In the genomic region with DNA sequence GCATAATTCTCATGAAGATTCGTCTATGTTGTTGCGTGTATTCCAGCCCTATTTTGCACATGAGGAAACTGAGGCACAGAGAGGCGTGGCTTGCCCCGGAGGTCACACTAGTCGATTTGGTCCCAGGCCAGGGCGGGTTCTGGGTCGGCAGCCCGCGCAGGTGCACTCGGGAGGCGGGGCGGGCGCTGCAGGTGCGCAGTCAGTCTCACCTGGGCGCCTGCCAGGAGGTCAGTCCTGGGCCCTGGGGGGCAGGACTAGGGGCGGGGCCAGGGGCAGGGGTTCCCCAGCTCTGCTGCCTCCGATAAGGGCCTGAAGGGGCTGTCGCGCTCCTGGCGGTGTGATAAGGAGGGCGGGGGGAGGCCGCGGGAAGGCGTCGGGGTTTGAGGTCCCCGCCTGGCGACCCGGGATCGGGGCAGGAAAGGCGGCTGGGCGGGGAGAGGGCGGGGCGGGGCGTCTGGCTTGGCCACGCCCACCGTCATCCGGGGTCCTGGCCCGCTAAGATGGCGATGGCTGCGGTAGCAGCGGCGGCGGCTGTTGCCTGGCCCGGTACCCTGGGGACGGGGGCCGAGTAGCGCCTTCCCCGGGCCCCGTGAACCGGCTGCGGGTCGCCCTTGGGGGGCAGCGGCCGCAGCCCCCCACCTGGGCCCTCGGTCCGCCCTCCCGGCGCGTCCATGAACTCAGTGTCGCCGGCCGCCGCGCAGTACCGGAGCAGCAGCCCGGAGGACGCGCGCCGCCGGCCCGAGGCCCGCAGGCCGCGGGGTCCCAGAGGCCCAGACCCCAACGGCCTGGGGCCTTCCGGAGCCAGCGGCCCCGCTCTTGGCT, we compare ENCODE assay signal across 8 cellular contexts. TPM values are rescaled to one million over a fixed set of nuclear protein-coding genes. Genes with fewer than 3 reads are reported as not detected.
DNase-seq lines count a peak whose midpoint lies in the region; ATAC-seq and TF ChIP-seq lines count a peak whose summit lies in the region.

A gene (plus strand): TSS at position 485 of the 822 bp plus-strand sequence. CDS start 187 bp downstream, at position 672.

- H2AK5ac ChIP-seq in mesendoderm (ENCODE audit: low read length): no peak within 1 kb of the TSS

- H2BK15ac ChIP-seq in mesendoderm (replicated peaks; ENCODE audit: low read depth): no peak within 1 kb of the TSS

- H3K4me2 ChIP-seq in mesendoderm (ENCODE audit: low read length): peak within 1 kb of the TSS; percentile 75

- H3K79me1 ChIP-seq in mesendoderm (ENCODE audit: low read length): peaks cover 4% of the 10 kb centered on the region

- CTCF ChIA-PET in AG04450 (lab: Charles Lee): interaction anchor here (0.5 to 1.1 kb wide), 2 partner anchors 38 to 101 kb away, joined by 3 read pairs; no protein-coding TSS in a partner anchor

- POLR2A ChIA-PET in AG04450 (lab: Yijun Ruan, JAX): no interaction called here

- H3K9me3 ChIP-seq in AG04450 (ENCODE audit: control insufficient read depth, insufficient read depth, low read length) (no peaks in the 10 kb centered on the region; the same call in 1 of the 2 replicates), endocrine pancreas (ENCODE audit: control insufficient read depth, low read length) (no peaks in the 10 kb centered on the region)

- DNase-seq in AG04450 (ENCODE audit: low read depth, low spot score) (no peak), NOMO-1 (lab: John Stamatoyannopoulos, UW; ENCODE audit: unreplicated experiment in 2 of 2) (peak; percentile 56 to 60), mesendoderm (peak; percentile 81)
- DNase-seq in activated CD8-positive, alpha-beta memory T cell treated with anti-CD3 and anti-CD28 coated beads for 4 hours (ENCODE audit: low read depth in 2 of 2): peak; percentile 56 to 57
- peak; percentile 68 for DNase-seq in stimulated activated CD8-positive, alpha-beta memory T cell treated with anti-CD3 and anti-CD28 coated beads, Interleukin-12 subunit alpha, Interleukin-12 subunit beta, amount 100 ng/mL, for 4 hours (ENCODE audit: low read depth)

- H3K36me3 ChIP-seq in endocrine pancreas (ENCODE audit: control insufficient read depth, insufficient read depth, low read length): no peaks in the 10 kb centered on the region
- H3K36me3 ChIP-seq in mesendoderm (ENCODE audit: control insufficient read depth, insufficient read depth, low read length): no peaks in the 10 kb centered on the region

- peak within 1 kb of the TSS; percentile 45 for H3K23ac ChIP-seq in mesendoderm (ENCODE audit: low read length)

- peak; percentile 76 for ATAC-seq in GM19023 (IDR thresholded peaks at IDR 0.05; ENCODE audit: unreplicated experiment)
- ATAC-seq in HG03571 (IDR thresholded peaks at IDR 0.05; ENCODE audit: unreplicated experiment): peak; percentile 48

- peak within 1 kb of the TSS; percentile 70 for H3K4ac ChIP-seq in mesendoderm (ENCODE audit: low read depth, low read length)

- TF ChIP-seq CTCF in AG04450 (IDR thresholded peaks at IDR 0.05; ENCODE audit: low read depth, low read length): no peak

- H3K9ac ChIP-seq in endocrine pancreas (ENCODE audit: control insufficient read depth, insufficient read depth, low read length): peak within 1 kb of the TSS; percentile 75
- peak within 1 kb of the TSS; percentile 85 for H3K9ac ChIP-seq in mesendoderm (ENCODE audit: low read length)

- H3K4me3 ChIP-seq in AG04450 (ENCODE audit: low read depth, low read length): peak within 1 kb of the TSS; percentile 80
- H3K4me3 ChIP-seq in endocrine pancreas (ENCODE audit: control insufficient read depth, insufficient read depth, low read length): peak within 1 kb of the TSS; percentile 25
- peak within 1 kb of the TSS; percentile 87 for H3K4me3 ChIP-seq in mesendoderm (ENCODE audit: low read length)

- H4K5ac ChIP-seq in mesendoderm (ENCODE audit: low read length): no peak within 1 kb of the TSS

- H3K27ac ChIP-seq in AG04450 (ENCODE audit: low read depth, low read length) (no peak within 1 kb of the TSS), mesendoderm (ENCODE audit: low read depth, low read length) (peak within 1 kb of the TSS; percentile 37)

- H2BK120ac ChIP-seq in mesendoderm (ENCODE audit: low read depth, low read length): no peak within 1 kb of the TSS

- peak within 1 kb of the TSS; percentile 88 for H3K18ac ChIP-seq in mesendoderm (ENCODE audit: low read length)

- H3K4me1 ChIP-seq in endocrine pancreas (ENCODE audit: control insufficient read depth, insufficient read depth, low read length) (no peaks in the 10 kb centered on the region), mesendoderm (ENCODE audit: control insufficient read depth, low read depth, low read length) (no peaks in the 10 kb centered on the region)

- no CpG with 5 or more reads among the region's 79 CpGs for WGBS in mesendoderm (ENCODE audit: extremely low coverage, insufficient coverage, low lambda C conversion rate)

- no peaks in the 10 kb centered on the region for H3K79me2 ChIP-seq in mesendoderm (ENCODE audit: control insufficient read depth, insufficient read depth, low read length)

- peak within 1 kb of the TSS; percentile 86 for H3K56ac ChIP-seq in mesendoderm (ENCODE audit: low read length)

- H3K27me3 ChIP-seq in AG04450 (ENCODE audit: control insufficient read depth, insufficient read depth, low read length) (no peaks in the 10 kb centered on the region), endocrine pancreas (ENCODE audit: control insufficient read depth, insufficient read depth, low read length) (no peaks in the 10 kb centered on the region), mesendoderm (ENCODE audit: insufficient read depth, low read length, poor library complexity) (no peaks in the 10 kb centered on the region)

- no peak within 1 kb of the TSS for H4K8ac ChIP-seq in mesendoderm (ENCODE audit: low read depth, low read length)

- H2BK5ac ChIP-seq in mesendoderm (ENCODE audit: low read length): no peak within 1 kb of the TSS

RNA-seq across cellular contexts. Expression of the gene that starts here (rescaled TPM):
- 4.6 and 8.7 TPM in 2 replicates for polyA plus RNA-seq in AG04450 (2011; rRNA removed)
- 7.3 and 10.6 TPM in 2 replicates for polyA minus RNA-seq in AG04450 (2011; rRNA and poly(A)+ RNA removed)
- polyA plus RNA-seq in mesendoderm (2013, experiment 1 of 2): 23.0 TPM
- polyA plus RNA-seq in mesendoderm (2013, experiment 2 of 2): 23.3 TPM

Comparison
In these comparisons a context has a peak if more than half of its experiments do, and no peak if none do; other contexts are left out.
1. H3K4me3 ChIP-seq: peak in every context shown above with its lines; median percentile 87 in mesendoderm; 80 in AG04450; 25 in endocrine pancreas.